In genomic region chr17:81338301-81339179, GRCh38 we compare ENCODE assay signal across 11 cellular contexts. TPM values are rescaled to one million over a fixed set of nuclear protein-coding genes. Genes with fewer than 3 reads are reported as not detected.
DNase-seq lines count a peak whose midpoint lies in the region; ATAC-seq and TF ChIP-seq lines count a peak whose summit lies in the region.
"Had no signal": no experiment of that assay in that cellular context is flagged by ENCODE, and none has a peak within 500 bp of the region (broad histone marks: within the 10 kb centered on the region; RNA-seq: fewer than 3 reads in every experiment).

No MANE protein-coding gene starts in this region.

- peaks cover 15% of the 10 kb centered on the region for H4K20me1 ChIP-seq in neural cell (ENCODE audit: insufficient read depth)

- H3K27ac ChIP-seq in 22Rv1 (peak overlapping the region; percentile 99), Peyer's patch (peak overlapping the region in 3 of 4 donors; percentile 90 to 100 (median 99)), esophagus muscularis mucosa (replicated peaks in 1 of 4) (peak overlapping the region; percentile 91 to 99 (median 96)), neural cell (ENCODE audit: low read length) (no peak overlapping the region)

- H3K9me2 ChIP-seq in neural cell (ENCODE audit: insufficient read depth, low read length) = no peaks in the 10 kb centered on the region

- H3K27me3 ChIP-seq in Peyer's patch = no peaks in the 10 kb centered on the region
- no peaks in the 10 kb centered on the region for H3K27me3 ChIP-seq in esophagus muscularis mucosa
- no peaks in the 10 kb centered on the region for H3K27me3 ChIP-seq in neural cell (ENCODE audit: insufficient read depth, low read depth, low read length)

- TF ChIP-seq EP300 in esophagus muscularis mucosa (IDR thresholded peaks at IDR 0.05) = no peak
- TF ChIP-seq EP300 in neural cell (conservative IDR thresholded peaks at IDR 0.05; ENCODE audit: poor library complexity, severe bottlenecking) = no peak

- no peak overlapping the region for H3K9ac ChIP-seq in neural cell (ENCODE audit: low read length)

- H3K36me3 ChIP-seq in Peyer's patch = no peaks in the 10 kb centered on the region
- H3K36me3 ChIP-seq in esophagus muscularis mucosa = no peaks in the 10 kb centered on the region
- no peaks in the 10 kb centered on the region for H3K36me3 ChIP-seq in neural cell (ENCODE audit: insufficient read depth, low read length)

- no peaks in the 10 kb centered on the region for H3F3A ChIP-seq in neural cell (ENCODE audit: insufficient read depth, low read length, poor library complexity, severe bottlenecking)

- TF ChIP-seq POLR2A in Peyer's patch (IDR thresholded peaks at IDR 0.05) (no peak), esophagus muscularis mucosa (IDR thresholded peaks at IDR 0.05; ENCODE audit: low read depth) (no peak)

- TF ChIP-seq RAD21 in neural cell (conservative IDR thresholded peaks at IDR 0.05) = no peak

- in situ Hi-C loops in GM13976 (cut with MboI; ENCODE audit: low sequenced_read_pairs, unreplicated experiment) = no loop called here

- TF ChIP-seq CTCF in 22Rv1 (IDR thresholded peaks at IDR 0.05) = peak; percentile 27
- no peak for TF ChIP-seq CTCF in Peyer's patch (IDR thresholded peaks at IDR 0.05)
- TF ChIP-seq CTCF in esophagus muscularis mucosa (IDR thresholded peaks at IDR 0.05) = no peak
- TF ChIP-seq CTCF in neural cell (IDR thresholded peaks at IDR 0.05; ENCODE audit: poor library complexity, severe bottlenecking) = peak; percentile 26
- no peak for TF ChIP-seq CTCF in GM13976 (IDR thresholded peaks at IDR 0.05; ENCODE audit: borderline replicate concordance, control extremely low read depth, extremely low read depth, insufficient read depth, missing control alignments)

- DNase-seq in Peyer's patch (peak in 1 of 3 donors; percentile 50), esophagus muscularis mucosa (ENCODE audit: extremely low spot score) (no peak), GM13976 (ENCODE audit: low spot score) (no peak), NCI-H187 (lab: John Stamatoyannopoulos, UW) (no peak), iPS-NIHi7 (ENCODE audit: extremely low spot score) (no peak)
- DNase-seq: activated CD4-positive, alpha-beta T cell treated with anti-CD3 and anti-CD28 coated beads, Interleukin-2, amount 50 U/mL, for 48 hours; GDM1; posterior cingulate gyrus had no signal

- H3K4me3 ChIP-seq in Peyer's patch (no peak overlapping the region), esophagus muscularis mucosa (no peak overlapping the region), neural cell (ENCODE audit: low read length) (no peak overlapping the region)

- no peak for ATAC-seq in HG03139 (IDR thresholded peaks at IDR 0.05; ENCODE audit: unreplicated experiment)

- no peak overlapping the region for H2AFZ ChIP-seq in neural cell (ENCODE audit: low read depth, low read length)

- 70% methylated on average over 10 of the region's 17 CpGs for WGBS in esophagus muscularis mucosa

- no peak overlapping the region for H3K4me2 ChIP-seq in neural cell (ENCODE audit: low read length)

- H3K4me1 ChIP-seq in Peyer's patch (peaks cover 3 to 73% (median 8%) of the 10 kb centered on the region in 4 donors), esophagus muscularis mucosa (peaks cover 43 to 97% (median 92%) of the 10 kb centered on the region in 4 donors)

- intact Hi-C loops in esophagus muscularis mucosa (cut with DNase I) = loop anchor here (5.0 kb wide), 1 partner anchor 41 kb away; the partner anchor contains the start of gene SLC38A10

- H3K9me3 ChIP-seq in Peyer's patch = no peaks in the 10 kb centered on the region
- no peaks in the 10 kb centered on the region for H3K9me3 ChIP-seq in esophagus muscularis mucosa
- no peaks in the 10 kb centered on the region for H3K9me3 ChIP-seq in neural cell (ENCODE audit: low read length)

- H3K79me2 ChIP-seq in neural cell (replicated peaks; ENCODE audit: insufficient read depth, low read length) = peaks cover 73% of the 10 kb centered on the region

TF ChIP-seq in neural cell, 6 proteins besides CTCF, POLR2A, EP300 and RAD21:
- TF ChIP-seq SMC3 (conservative IDR thresholded peaks at IDR 0.05; ENCODE audit: poor library complexity) = no peak
- no peak for TF ChIP-seq REST (IDR thresholded peaks at IDR 0.05; ENCODE audit: borderline replicate concordance)
- no peak for TF ChIP-seq TAF1 (IDR thresholded peaks at IDR 0.05; ENCODE audit: low read depth)
- TF ChIP-seq POLR2AphosphoS5 (IDR thresholded peaks at IDR 0.05) = no peak
- TF ChIP-seq EZH2 (IDR thresholded peaks at IDR 0.05; ENCODE audit: borderline replicate concordance, insufficient read depth, low read length, poor library complexity, severe bottlenecking) = no peak
- TF ChIP-seq MXI1 (conservative IDR thresholded peaks at IDR 0.05; ENCODE audit: poor library complexity, severe bottlenecking) = no peak

RNA-seq across cellular contexts. Expression of gene SLC38A10, which starts 43.4 kb away (rescaled TPM):
- total RNA-seq in Peyer's patch = 100 to 1,000 TPM; 126 to 206 (median 169) TPM
- 100 to 1,000 TPM in 2 of 4 donors, 10 to 100 TPM in 2; 78.0 to 103 (median 93.4) TPM for total RNA-seq in esophagus muscularis mucosa
- polyA plus RNA-seq in neural cell = 37.4 and 46.0 TPM in 2 replicates
- polyA minus RNA-seq in neural cell = 39.6 and 45.8 TPM in 2 replicates

RNA-seq across cellular contexts. Expression of gene BAHCC1, which starts 56.7 kb away (rescaled TPM):
- total RNA-seq in Peyer's patch = 10 to 100 TPM; 11.6 to 43.0 (median 23.9) TPM
- total RNA-seq in esophagus muscularis mucosa = 10 to 100 TPM; 15.9 to 38.1 (median 21.1) TPM
- 12.4 and 14.2 TPM in 2 replicates for polyA plus RNA-seq in neural cell
- polyA minus RNA-seq in neural cell = 20.7 and 24.9 TPM in 2 replicates

Comparison
In these comparisons a context has a peak if more than half of its experiments do, and no peak if none do; other contexts are left out.
1. CTCF ChIP-seq: peak in 22Rv1 (single experiment) and neural cell (single experiment); none in Peyer's patch (0 of 6), esophagus muscularis mucosa (0 of 3) and GM13976 (single experiment).